In genomic region chr4:2536193-2537010, GRCh38 we compare ENCODE assay signal across 8 cellular contexts. TPM values are rescaled to one million over a fixed set of nuclear protein-coding genes. Genes with fewer than 3 reads are reported as not detected.
DNase-seq lines count a peak whose midpoint lies in the region; ATAC-seq and TF ChIP-seq lines count a peak whose summit lies in the region.

Gene FAM193A, plus strand, starts transcription at chr4:2536647. Its CDS starts 269 bp downstream, at chr4:2536916.

- no peaks in the 10 kb centered on the region for H4K20me1 ChIP-seq in KMS-11 (ENCODE audit: insufficient read depth)

- H3K4me1 ChIP-seq in KMS-11 (ENCODE audit: low read depth, poor library complexity, severe bottlenecking): peaks cover 3% of the 10 kb centered on the region
- peaks cover 5% of the 10 kb centered on the region; the same call in 1 of the 2 replicates for H3K4me1 ChIP-seq in Panc1 (ENCODE audit: control insufficient read depth, insufficient read depth, low read length)
- peaks cover 0 to 7% of the 10 kb centered on the region in 2 donors for H3K4me1 ChIP-seq in esophagus (ENCODE audit: control insufficient read depth in 2 of 2, insufficient read depth in 2 of 2, low read length in 1 of 2)
- peaks cover 13% of the 10 kb centered on the region for H3K4me1 ChIP-seq in mucosa of stomach (ENCODE audit: control insufficient read depth, insufficient read depth, low read length)

- peak within 1 kb of the TSS; percentile 67; the same call in 1 of the 2 replicates for H2AFZ ChIP-seq in KMS-11 (ENCODE audit: low read depth)

- BruUV-seq in Panc1 (replicated peaks; lab: Mats Ljungman, UMichigan): no TSS peak

- H3K9ac ChIP-seq in KMS-11 (peak within 1 kb of the TSS; percentile 87), mucosa of stomach (ENCODE audit: low read length) (peak within 1 kb of the TSS; percentile 83)

- peak within 1 kb of the TSS; percentile 90 for H3K4me3 Mint-ChIP-seq in activated T-cell treated with anti-CD3 and anti-CD28 coated beads, Interleukin-2, amount 50 U/mL, for 4 hours

- H3K4me3 ChIP-seq in KMS-11 (IDR thresholded peaks at IDR 0.05; ENCODE audit: insufficient read depth, low read depth, low read length): peak within 1 kb of the TSS; percentile 76
- H3K4me3 ChIP-seq in Panc1 (ENCODE audit: low read depth in 2 of 2, low read length in 2 of 2): peak within 1 kb of the TSS; percentile 73 to 74
- peak within 1 kb of the TSS; percentile 82 to 99 for H3K4me3 ChIP-seq in esophagus (ENCODE audit: low read depth in 1 of 2, low read length in 2 of 2)
- H3K4me3 ChIP-seq in mucosa of stomach (ENCODE audit: low read length): peak within 1 kb of the TSS; percentile 32

- ATAC-seq in GM21786 (IDR thresholded peaks at IDR 0.05; ENCODE audit: unreplicated experiment) (peak; percentile 84), Panc1 (peak; percentile 93)
- ATAC-seq in activated T-cell treated with anti-CD3 and anti-CD28 coated beads, Interleukin-2, amount 50 U/mL, for 4 hours: peak; percentile 91 to 92

- H3K79me2 ChIP-seq in KMS-11 (ENCODE audit: insufficient read depth, low read depth): peaks cover 35% of the 10 kb centered on the region

- H3K9me3 ChIP-seq in Panc1 (ENCODE audit: control insufficient read depth, insufficient read depth, low read depth, low read length): no peaks in the 10 kb centered on the region
- no peaks in the 10 kb centered on the region for H3K9me3 ChIP-seq in esophagus (ENCODE audit: control insufficient read depth in 2 of 2, insufficient read depth in 1 of 2, low read depth in 1 of 2, low read length in 1 of 2)
- H3K9me3 ChIP-seq in mucosa of stomach (ENCODE audit: control insufficient read depth, low read length): no peaks in the 10 kb centered on the region

- CTCF ChIA-PET in Panc1 (lab: Charles Lee): interaction anchor here (0.6 kb wide), 1 partner anchor 368 kb away, joined by 6 read pairs; no protein-coding TSS in a partner anchor

- H3K27me3 ChIP-seq in KMS-11 (ENCODE audit: insufficient read depth, low read depth) (no peaks in the 10 kb centered on the region), Panc1 (ENCODE audit: control insufficient read depth, insufficient read depth, low read length) (no peaks in the 10 kb centered on the region), esophagus (ENCODE audit: control insufficient read depth in 1 of 2, insufficient read depth in 2 of 2, low read length in 2 of 2) (no peaks in the 10 kb centered on the region), mucosa of stomach (ENCODE audit: control insufficient read depth, insufficient read depth, low read length) (no peaks in the 10 kb centered on the region)

- in situ Hi-C loops in Panc1 (cut with HindIII; ENCODE audit: low pct_unique_long_range_greater_than_20kb, low sequenced_read_pairs): no loop called here

- intact Hi-C loops in Panc1 (cut with micrococcal nuclease; ENCODE audit: unreplicated experiment): no loop called here

- POLR2A ChIA-PET in Panc1 (lab: Charles Lee): interaction anchor here (0.6 kb wide), 1 partner anchor 156 kb away, joined by 17 read pairs; no protein-coding TSS in a partner anchor

- no peaks in the 10 kb centered on the region for H3K27me3 Mint-ChIP-seq in activated T-cell treated with anti-CD3 and anti-CD28 coated beads, Interleukin-2, amount 50 U/mL, for 4 hours (ENCODE audit: low read depth)

- WGBS in esophagus, 2 donors: 0% methylated on average over 34 to 104 of the region's 106 CpGs

- H3K27ac ChIP-seq in KMS-11 (peak within 1 kb of the TSS; percentile 76), Panc1 (ENCODE audit: low read length) (peak within 1 kb of the TSS; percentile 84), esophagus (ENCODE audit: low read depth in 2 of 2, low read length in 1 of 2) (peak within 1 kb of the TSS; percentile 88 to 99)

- no peaks in the 10 kb centered on the region for H3K9me3 Mint-ChIP-seq in activated T-cell treated with anti-CD3 and anti-CD28 coated beads, Interleukin-2, amount 50 U/mL, for 4 hours

- DNase-seq in DMS79 (lab: John Stamatoyannopoulos, UW): peak; percentile 92
- peak; percentile 82 for DNase-seq in Panc1 (ENCODE audit: low read depth, low spot score)
- DNase-seq in activated T-cell treated with anti-CD3 and anti-CD28 coated beads, Interleukin-2, amount 50 U/mL, for 4 hours: peak; percentile 98
- peak; percentile 99 for DNase-seq in stimulated activated CD8-positive, alpha-beta memory T cell treated with anti-CD3 and anti-CD28 coated beads, Interleukin-4, amount 100 ng/mL, for 48 hours

- TF ChIP-seq CTCF in KMS-11 (conservative IDR thresholded peaks at IDR 0.05; ENCODE audit: low read depth, low read length) (no peak), Panc1 (IDR thresholded peaks at IDR 0.05) (no peak)

- H3K36me3 ChIP-seq in KMS-11 (ENCODE audit: insufficient read depth): no peaks in the 10 kb centered on the region
- no peaks in the 10 kb centered on the region; the same call in 1 of the 2 replicates for H3K36me3 ChIP-seq in Panc1 (ENCODE audit: control insufficient read depth, insufficient read depth, low read length)
- H3K36me3 ChIP-seq in esophagus (ENCODE audit: control insufficient read depth in 2 of 2, insufficient read depth in 2 of 2, low read length in 1 of 2): no peaks in the 10 kb centered on the region
- H3K36me3 ChIP-seq in mucosa of stomach (ENCODE audit: control insufficient read depth, insufficient read depth, low read length): no peaks in the 10 kb centered on the region

- no peaks in the 10 kb centered on the region for H3K36me3 Mint-ChIP-seq in activated T-cell treated with anti-CD3 and anti-CD28 coated beads, Interleukin-2, amount 50 U/mL, for 4 hours (ENCODE audit: insufficient read depth)

- H3K4me2 ChIP-seq in KMS-11: peak within 1 kb of the TSS; percentile 86

- H3K4me1 Mint-ChIP-seq in activated T-cell treated with anti-CD3 and anti-CD28 coated beads, Interleukin-2, amount 50 U/mL, for 4 hours (ENCODE audit: low read depth): peaks cover 21% of the 10 kb centered on the region

RNA-seq across cellular contexts. Expression of gene FAM193A, which starts in this region (rescaled TPM):
- 25.7 TPM for total RNA-seq in Panc1 (2021; ENCODE audit: unreplicated experiment)
- polyA plus RNA-seq in Panc1 (2012; ENCODE audit: insufficient read length): 16.8 TPM
- total RNA-seq in activated T-cell treated with anti-CD3 and anti-CD28 coated beads, Interleukin-2, amount 50 U/mL, for 4 hours: 10 to 100 TPM; 24.7 to 25.3 (median 24.9) TPM
- polyA plus RNA-seq in esophagus: 10 to 100 TPM in 1 of 2 donors, 1 to 10 TPM in 1; 5.8 to 10.2 TPM

Comparison
In these comparisons a context has a peak if more than half of its experiments do, and no peak if none do; other contexts are left out.
1. Peak in every context shown above with its lines: DNase-seq, ATAC-seq, H3K4me3 ChIP-seq and H3K27ac ChIP-seq.
2. H3K4me3 ChIP-seq: peak in every context shown above with its lines; median percentile 90 in esophagus; 76 in KMS-11; 74 in Panc1; 32 in mucosa of stomach.